In the genomic region with DNA sequence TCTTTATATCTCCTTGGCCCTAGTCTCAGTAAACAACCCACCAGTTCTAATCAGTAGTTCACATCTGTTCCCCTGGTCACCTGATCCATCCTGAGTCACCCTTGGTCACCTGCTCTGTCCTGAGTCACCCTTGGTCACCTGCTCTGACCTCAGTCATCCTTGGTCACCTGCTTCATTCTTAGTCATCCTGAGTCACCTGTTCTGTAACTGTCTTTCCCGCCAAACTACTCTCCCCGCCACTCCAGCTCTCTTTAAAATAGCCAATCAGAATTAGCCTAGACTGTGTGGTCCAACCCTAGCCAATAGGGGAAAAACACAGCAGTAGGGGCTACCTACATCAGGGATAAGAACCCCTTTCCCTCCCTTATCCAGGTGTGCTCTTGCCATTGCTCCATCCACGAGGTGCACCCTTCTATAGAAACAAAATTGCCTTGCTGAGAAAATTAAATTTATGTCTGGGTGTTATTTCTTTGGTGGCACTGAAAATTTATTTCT, we compare ENCODE assay signal across 1 cellular context.
TF ChIP-seq lines count a peak whose summit lies in the region.

No MANE protein-coding gene starts in this region.

TF ChIP-seq in HEK293, 187 proteins besides CTCF, POLR2A, EP300 and RAD21 (continued from another document):
- 0 out of 2 replicates have a peak, but pooled peaks have one; percentile 28 for TF ChIP-seq ZNF280D (tag by site-specific recombination; IDR thresholded peaks at IDR 0.05)
- TF ChIP-seq GLIS2 (tag by site-specific recombination; IDR thresholded peaks at IDR 0.05): no peak
- TF ChIP-seq ZNF792 (tag by site-specific recombination; IDR thresholded peaks at IDR 0.05): no peak
- TF ChIP-seq SETDB1 (IDR thresholded peaks at IDR 0.05; ENCODE audit: insufficient read length, low read length): peak; percentile 98
- TF ChIP-seq ZNF2 (tag by site-specific recombination; IDR thresholded peaks at IDR 0.05): no peak
- peak; percentile 84 for TF ChIP-seq ZNF366 (tag by site-specific recombination; conservative IDR thresholded peaks at IDR 0.05)
- TF ChIP-seq ZNF140 (tag by site-specific recombination; IDR thresholded peaks at IDR 0.05): no peak
- TF ChIP-seq ZNF513 (tag by site-specific recombination; IDR thresholded peaks at IDR 0.05): no peak
- TF ChIP-seq WT1 (tag by site-specific recombination; IDR thresholded peaks at IDR 0.05): no peak
- no peak for TF ChIP-seq ZNF626 (tag by site-specific recombination; IDR thresholded peaks at IDR 0.05)
- no peak for TF ChIP-seq ZSCAN5A (tag by site-specific recombination; IDR thresholded peaks at IDR 0.05)
- no peak for TF ChIP-seq ZNF404 (tag by site-specific recombination; IDR thresholded peaks at IDR 0.05)
- TF ChIP-seq, protein P1, sequence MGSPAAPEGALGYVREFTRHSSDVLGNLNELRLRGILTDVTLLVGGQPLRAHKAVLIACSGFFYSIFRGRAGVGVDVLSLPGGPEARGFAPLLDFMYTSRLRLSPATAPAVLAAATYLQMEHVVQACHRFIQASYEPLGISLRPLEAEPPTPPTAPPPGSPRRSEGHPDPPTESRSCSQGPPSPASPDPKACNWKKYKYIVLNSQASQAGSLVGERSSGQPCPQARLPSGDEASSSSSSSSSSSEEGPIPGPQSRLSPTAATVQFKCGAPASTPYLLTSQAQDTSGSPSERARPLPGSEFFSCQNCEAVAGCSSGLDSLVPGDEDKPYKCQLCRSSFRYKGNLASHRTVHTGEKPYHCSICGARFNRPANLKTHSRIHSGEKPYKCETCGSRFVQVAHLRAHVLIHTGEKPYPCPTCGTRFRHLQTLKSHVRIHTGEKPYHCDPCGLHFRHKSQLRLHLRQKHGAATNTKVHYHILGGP (tag by site-specific recombination; IDR thresholded peaks at IDR 0.05): no peak
- no peak for TF ChIP-seq ZNF791 (tag by site-specific recombination; IDR thresholded peaks at IDR 0.05)
- TF ChIP-seq ZBTB21 (tag by site-specific recombination; IDR thresholded peaks at IDR 0.05): peak; percentile 37; the same call in 1 of the 2 replicates
- TF ChIP-seq ZNF398 (tag by site-specific recombination; IDR thresholded peaks at IDR 0.05): peak; percentile 59
- 0 out of 2 replicates have a peak, but pooled peaks have one; percentile 48 for TF ChIP-seq KLF8 (tag by site-specific recombination; IDR thresholded peaks at IDR 0.05)
- no peak for TF ChIP-seq ZNF677 (tag by site-specific recombination; IDR thresholded peaks at IDR 0.05)
- no peak for TF ChIP-seq ZNF768 (tag by site-specific recombination; IDR thresholded peaks at IDR 0.05)
- TF ChIP-seq ZNF658 (tag by site-specific recombination; IDR thresholded peaks at IDR 0.05): no peak
- TF ChIP-seq, protein P2, sequence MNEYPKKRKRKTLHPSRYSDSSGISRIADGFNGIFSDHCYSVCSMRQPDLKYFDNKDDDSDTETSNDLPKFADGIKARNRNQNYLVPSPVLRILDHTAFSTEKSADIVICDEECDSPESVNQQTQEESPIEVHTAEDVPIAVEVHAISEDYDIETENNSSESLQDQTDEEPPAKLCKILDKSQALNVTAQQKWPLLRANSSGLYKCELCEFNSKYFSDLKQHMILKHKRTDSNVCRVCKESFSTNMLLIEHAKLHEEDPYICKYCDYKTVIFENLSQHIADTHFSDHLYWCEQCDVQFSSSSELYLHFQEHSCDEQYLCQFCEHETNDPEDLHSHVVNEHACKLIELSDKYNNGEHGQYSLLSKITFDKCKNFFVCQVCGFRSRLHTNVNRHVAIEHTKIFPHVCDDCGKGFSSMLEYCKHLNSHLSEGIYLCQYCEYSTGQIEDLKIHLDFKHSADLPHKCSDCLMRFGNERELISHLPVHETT (tag by site-specific recombination; IDR thresholded peaks at IDR 0.05): no peak
- no peak for TF ChIP-seq ZNF501 (tag by site-specific recombination; IDR thresholded peaks at IDR 0.05)
- TF ChIP-seq ZNF530 (tag by site-specific recombination; IDR thresholded peaks at IDR 0.05; ENCODE audit: low read depth): no peak
- TF ChIP-seq, protein P3, sequence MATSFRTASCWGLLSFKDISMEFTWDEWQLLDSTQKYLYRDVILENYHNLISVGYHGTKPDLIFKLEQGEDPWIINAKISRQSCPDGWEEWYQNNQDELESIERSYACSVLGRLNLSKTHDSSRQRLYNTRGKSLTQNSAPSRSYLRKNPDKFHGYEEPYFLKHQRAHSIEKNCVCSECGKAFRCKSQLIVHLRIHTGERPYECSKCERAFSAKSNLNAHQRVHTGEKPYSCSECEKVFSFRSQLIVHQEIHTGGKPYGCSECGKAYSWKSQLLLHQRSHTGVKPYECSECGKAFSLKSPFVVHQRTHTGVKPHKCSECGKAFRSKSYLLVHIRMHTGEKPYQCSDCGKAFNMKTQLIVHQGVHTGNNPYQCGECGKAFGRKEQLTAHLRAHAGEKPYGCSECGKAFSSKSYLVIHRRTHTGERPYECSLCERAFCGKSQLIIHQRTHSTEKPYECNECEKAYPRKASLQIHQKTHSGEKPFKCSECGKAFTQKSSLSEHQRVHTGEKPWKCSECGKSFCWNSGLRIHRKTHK (tag by site-specific recombination; IDR thresholded peaks at IDR 0.05): 0 out of 2 replicates have a peak, but pooled peaks have one; percentile 28
- no peak for TF ChIP-seq EGR2 (tag by site-specific recombination; IDR thresholded peaks at IDR 0.05; ENCODE audit: low read depth)
TF ChIP-seq in HEK293: peak in this region for 13.
